ENCODE assay signal across 21 cellular contexts in the genomic region with DNA sequence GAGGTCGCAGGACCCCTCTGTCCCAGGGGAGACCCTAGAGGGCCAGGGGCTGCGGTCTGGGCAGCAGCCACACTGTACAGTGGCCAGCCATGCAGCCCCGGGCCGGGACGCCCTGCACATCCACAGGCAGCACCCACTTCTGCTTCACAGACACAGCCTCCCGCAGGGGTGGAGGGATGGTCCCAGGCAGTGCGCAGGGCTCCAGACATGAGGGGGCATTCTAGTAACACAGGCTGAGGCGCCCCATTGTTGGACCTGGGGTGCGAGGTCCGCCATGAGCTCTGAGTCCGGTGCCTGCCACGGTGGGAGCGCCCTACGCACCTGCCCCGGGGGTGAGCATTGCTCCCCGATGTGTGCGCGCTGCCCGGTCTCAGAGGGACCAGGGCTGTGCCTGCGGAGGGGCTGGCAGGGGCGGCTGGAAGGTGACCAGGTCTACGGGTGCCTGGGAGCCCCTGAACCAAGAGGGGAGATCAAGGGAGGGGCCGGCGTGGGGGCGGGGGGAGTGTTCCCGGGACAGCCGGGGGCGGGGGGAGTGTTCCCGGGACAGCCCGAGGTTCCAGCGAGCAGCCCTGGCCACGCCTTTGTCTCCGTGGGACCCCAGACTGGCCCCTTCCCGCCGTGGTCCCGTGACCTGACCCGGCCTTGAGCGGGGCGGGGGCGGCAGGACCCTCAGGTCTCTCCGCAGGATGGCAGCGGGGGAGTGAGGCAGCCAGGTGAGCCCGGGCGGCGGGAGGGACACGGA. TPM values are rescaled to one million over a fixed set of nuclear protein-coding genes. Genes with fewer than 3 reads are reported as not detected.
DNase-seq lines count a peak whose midpoint lies in the region; ATAC-seq, FAIRE-seq and TF ChIP-seq lines count a peak whose summit lies in the region.
"Had no signal": no experiment of that assay in that cellular context is flagged by ENCODE, and none has a peak within 500 bp of the region (broad histone marks: within the 10 kb centered on the region; RNA-seq: fewer than 3 reads in every experiment).

No MANE protein-coding gene starts in this region.

- POLR2A ChIA-PET in A549 (lab: Yijun Ruan, JAX) (no interaction called here), Caco-2 (lab: Charles Lee) (no interaction called here)
- POLR2A ChIA-PET in naive thymus-derived CD4-positive, alpha-beta T cell (lab: Charles Lee): no interaction called here

- H3K4me1 ChIP-seq in A549 (no peaks in the 10 kb centered on the region), Caco-2 (no peaks in the 10 kb centered on the region), ectodermal cell (ENCODE audit: control insufficient read depth, insufficient read depth, low read length) (peaks cover 6% of the 10 kb centered on the region)
- peaks cover 0 to 2% of the 10 kb centered on the region in 2 donors for H3K4me1 ChIP-seq in naive thymus-derived CD4-positive, alpha-beta T cell (ENCODE audit: control insufficient read depth in 2 of 2, insufficient read depth in 2 of 2, low read length in 2 of 2)

- no peaks in the 10 kb centered on the region for H3K9me3 ChIP-seq in A549
- H3K9me3 ChIP-seq in Caco-2: no peaks in the 10 kb centered on the region
- no peaks in the 10 kb centered on the region for H3K9me3 ChIP-seq in ectodermal cell (ENCODE audit: control insufficient read depth, low read length)
- no peaks in the 10 kb centered on the region for H3K9me3 ChIP-seq in naive thymus-derived CD4-positive, alpha-beta T cell (ENCODE audit: control insufficient read depth in 2 of 3, low read length in 3 of 3)
- H3K9me3 ChIP-seq: gastroesophageal sphincter, sigmoid colon, tibial artery had no signal

- 0% methylated on average over 6 of the region's 46 CpGs for WGBS in A549 (ENCODE audit: missing lambda C conversion rate)
- 36 to 43% methylated on average over 46 of the region's 46 CpGs for WGBS in ectodermal cell, 2 experiments

- no peak for DNase-seq in A549 (ENCODE audit: low read depth in 1 of 2, low spot score in 1 of 2)
- peak in 1 of 2 experiments; percentile 26 for DNase-seq in Caco-2
- DNase-seq in naive thymus-derived CD4-positive, alpha-beta T cell: peak in 1 of 9 donors; percentile 12
- DNase-seq in stimulated activated CD4-positive, alpha-beta T cell treated with anti-CD3 and anti-CD28 coated beads, Interleukin-2, amount 100 ng/mL, for 24 hours: no peak
- DNase-seq: activated CD4-positive, alpha-beta T cell treated with anti-CD3 and anti-CD28 coated beads, Interleukin-2, amount 50 U/mL, for 1 hour; amygdala; cerebellar nuclear complex; mesendoderm; NCI-H2081 treated with DMSO at 0.1 percent for 48 hours; NCI-H524; sigmoid colon; stimulated activated CD4-positive, alpha-beta T cell treated with anti-CD3 and anti-CD28 coated beads, Interleukin-2, amount 100 ng/mL, for 48 hours had no signal

- TF ChIP-seq POLR2A in A549 (IDR thresholded peaks at IDR 0.05; ENCODE audit: low read length): no peak

- no peaks in the 10 kb centered on the region for H3K4me1 Mint-ChIP-seq in Caco-2 (ENCODE audit: low read depth, unreplicated experiment)
- peaks cover 0 to 25% (median 18%) of the 10 kb centered on the region in 7 donors for H3K4me1 Mint-ChIP-seq in naive thymus-derived CD4-positive, alpha-beta T cell
- H3K4me1 Mint-ChIP-seq: activated T-helper 17 cell treated with anti-CD3 and anti-CD28 coated beads, Interleukin-2, amount 50 U/mL, for 72 hours had no signal

- no peaks in the 10 kb centered on the region for H3K9me3 Mint-ChIP-seq in Caco-2 (ENCODE audit: unreplicated experiment)
- H3K9me3 Mint-ChIP-seq in naive thymus-derived CD4-positive, alpha-beta T cell: peaks cover 0 to 10% (median 0%) of the 10 kb centered on the region in 11 donors
- H3K9me3 Mint-ChIP-seq: activated T-helper 17 cell treated with anti-CD3 and anti-CD28 coated beads, Interleukin-2, amount 50 U/mL, for 72 hours had no signal

- H3K4me2 ChIP-seq in A549: peak overlapping the region; percentile 45; the same call in 2 of the 3 replicates

- H3K36me3 ChIP-seq in Caco-2 (ENCODE audit: control insufficient read depth, insufficient read depth, low read length) (no peaks in the 10 kb centered on the region), ectodermal cell (ENCODE audit: control insufficient read depth, insufficient read depth, low read length) (no peaks in the 10 kb centered on the region)
- H3K36me3 ChIP-seq in naive thymus-derived CD4-positive, alpha-beta T cell (ENCODE audit: control insufficient read depth in 2 of 3, insufficient read depth in 3 of 3, low read length in 3 of 3): no peaks in the 10 kb centered on the region
- H3K36me3 ChIP-seq: gastroesophageal sphincter, sigmoid colon, tibial artery had no signal

- peaks cover 5% of the 10 kb centered on the region for H3K36me3 Mint-ChIP-seq in Caco-2 (ENCODE audit: insufficient read depth, unreplicated experiment)
- peaks cover 0 to 10% (median 0%) of the 10 kb centered on the region in 5 donors for H3K36me3 Mint-ChIP-seq in naive thymus-derived CD4-positive, alpha-beta T cell

- no peaks in the 10 kb centered on the region for H3K27me3 ChIP-seq in Caco-2 (replicated peaks; ENCODE audit: control insufficient read depth, insufficient read depth, low read length)
- peaks cover 49% of the 10 kb centered on the region for H3K27me3 ChIP-seq in ectodermal cell (ENCODE audit: control insufficient read depth, insufficient read depth, low read length, poor library complexity, severe bottlenecking)
- H3K27me3 ChIP-seq in naive thymus-derived CD4-positive, alpha-beta T cell (ENCODE audit: control insufficient read depth in 2 of 2, insufficient read depth in 2 of 2, low read length in 2 of 2): peaks cover 0 to 6% of the 10 kb centered on the region in 2 donors

- no peak overlapping the region for H3K27ac ChIP-seq in A549
- H3K27ac ChIP-seq in ectodermal cell (ENCODE audit: insufficient read depth, low read depth, low read length, poor library complexity, severe bottlenecking): no peak overlapping the region
- H3K27ac ChIP-seq in naive thymus-derived CD4-positive, alpha-beta T cell (ENCODE audit: low read depth, low read length): no peak overlapping the region
- H3K27ac ChIP-seq: gastroesophageal sphincter, sigmoid colon, tibial artery had no signal

- no peak for FAIRE-seq in A549 (lab: Jason Lieb, UNC)

- no peak for TF ChIP-seq EP300 in A549 (IDR thresholded peaks at IDR 0.05)

- no peak for TF ChIP-seq RAD21 in A549 (conservative IDR thresholded peaks at IDR 0.05 in 1 of 2, IDR thresholded peaks at IDR 0.05 in 1 of 2)

- CTCF ChIA-PET in A549 (lab: Yijun Ruan, JAX) (no interaction called here), Caco-2 (lab: Charles Lee) (no interaction called here)
- CTCF ChIA-PET in naive thymus-derived CD4-positive, alpha-beta T cell (lab: Charles Lee): no interaction called here

- ATAC-seq in A549 (peak in 1 of 2 experiments; percentile 67; a peak in 3 of 6 replicates), GM21447 (IDR thresholded peaks at IDR 0.05; ENCODE audit: unreplicated experiment) (no peak), HG03354 (IDR thresholded peaks at IDR 0.05; ENCODE audit: poor library complexity, severe bottlenecking, unreplicated experiment) (no peak), GM19455 (IDR thresholded peaks at IDR 0.05; ENCODE audit: unreplicated experiment) (no peak)
- ATAC-seq in naive thymus-derived CD4-positive, alpha-beta T cell: no peak
- ATAC-seq: activated T-helper 17 cell treated with anti-CD3 and anti-CD28 coated beads, Interleukin-2, amount 50 U/mL, for 72 hours; gastroesophageal sphincter had no signal

- H3K4me3 ChIP-seq in A549 (no peak overlapping the region), Caco-2 (ENCODE audit: low read depth, low read length) (peak overlapping the region; percentile 25), ectodermal cell (ENCODE audit: insufficient read depth, low read depth, low read length) (peak overlapping the region; percentile 25)
- no peak overlapping the region for H3K4me3 ChIP-seq in naive thymus-derived CD4-positive, alpha-beta T cell (ENCODE audit: low read length)
- H3K4me3 ChIP-seq: gastroesophageal sphincter, sigmoid colon, tibial artery had no signal

- TF ChIP-seq CTCF in A549 (IDR thresholded peaks at IDR 0.05): no peak
- TF ChIP-seq CTCF in Caco-2 (IDR thresholded peaks at IDR 0.05; ENCODE audit: insufficient read depth in 1 of 2, low read depth in 1 of 2, low read length in 1 of 2, severe bottlenecking in 1 of 2, unreplicated experiment in 1 of 2): no peak

- intact Hi-C loops in Caco-2 (cut with micrococcal nuclease; ENCODE audit: unreplicated experiment): no loop called here
- intact Hi-C loops in naive thymus-derived CD4-positive, alpha-beta T cell (cut with micrococcal nuclease): no loop called here

- no peak overlapping the region for H3K27ac Mint-ChIP-seq in Caco-2 (ENCODE audit: unreplicated experiment)
- no peak overlapping the region for H3K27ac Mint-ChIP-seq in naive thymus-derived CD4-positive, alpha-beta T cell
- H3K27ac Mint-ChIP-seq: activated T-helper 17 cell treated with anti-CD3 and anti-CD28 coated beads, Interleukin-2, amount 50 U/mL, for 72 hours had no signal

- peaks cover 10% of the 10 kb centered on the region for H3K27me3 Mint-ChIP-seq in Caco-2 (ENCODE audit: insufficient read depth, unreplicated experiment)
- peaks cover 34 to 46% (median 42%) of the 10 kb centered on the region in 5 donors for H3K27me3 Mint-ChIP-seq in naive thymus-derived CD4-positive, alpha-beta T cell

- no peak overlapping the region for H3K4me3 Mint-ChIP-seq in Caco-2 (ENCODE audit: unreplicated experiment)
- peak overlapping the region in 6 of 10 donors; percentile 16 to 73 (median 48) for H3K4me3 Mint-ChIP-seq in naive thymus-derived CD4-positive, alpha-beta T cell
- H3K4me3 Mint-ChIP-seq: activated T-helper 17 cell treated with anti-CD3 and anti-CD28 coated beads, Interleukin-2, amount 50 U/mL, for 72 hours had no signal

- no TSS peak for BruUV-seq in Caco-2 (replicated peaks; lab: Mats Ljungman, UMichigan)

RNA-seq across cellular contexts. Expression of gene MMEL1, which starts 4.5 kb away (rescaled TPM):
- polyA plus RNA-seq in A549 (2011; rRNA removed) (not detected in 2 replicates), A549 (2017; fragmentation: RNase III; extraction: RNeasy Plus Mini Kit Qiagen cat#74134 plus additional on column Dnase treatment) (not detected in 3 replicates)
- 0.09 TPM in 1 of 2 replicates, not detected in the other for polyA plus RNA-seq in A549 (2012; cell fraction: cytosol; rRNA removed)
- polyA plus RNA-seq in A549 (2012; cell fraction: nucleus; rRNA removed): 0.17 TPM in 1 of 2 replicates, not detected in the other
- polyA minus RNA-seq in A549 (2011; rRNA and poly(A)+ RNA removed): not detected in 2 replicates
- total RNA-seq in Caco-2 (2022): not detected in 2 replicates
- 1.3 TPM for polyA plus RNA-seq in ectodermal cell (2013, experiment 1 of 4)
- 0.34 TPM for polyA plus RNA-seq in ectodermal cell (2013, experiment 2 of 4)
- 1.2 TPM for polyA plus RNA-seq in ectodermal cell (2013, experiment 3 of 4)
- polyA plus RNA-seq in ectodermal cell (2013, experiment 4 of 4): 1.5 TPM
- 1 to 10 TPM; 2.0 to 3.7 (median 2.5) TPM for total RNA-seq in naive thymus-derived CD4-positive, alpha-beta T cell
- polyA plus RNA-seq in naive thymus-derived CD4-positive, alpha-beta T cell: 10 to 100 TPM; 12.5 to 20.5 TPM
- total RNA-seq: OCI-LY7, SK-MEL-5 had no signal

RNA-seq across cellular contexts. Expression of gene PRXL2B, which starts 41.8 kb away (rescaled TPM):
- polyA plus RNA-seq in A549 (2011; rRNA removed) (4.4 and 6.6 TPM in 2 replicates), A549 (2017; fragmentation: RNase III; extraction: RNeasy Plus Mini Kit Qiagen cat#74134 plus additional on column Dnase treatment) (14.7 to 17.4 TPM (median 16.4 TPM) in 3 replicates)
- polyA plus RNA-seq in A549 (2012; cell fraction: cytosol; rRNA removed): 14.3 and 19.8 TPM in 2 replicates
- polyA plus RNA-seq in A549 (2012; cell fraction: nucleus; rRNA removed): 29.8 and 31.3 TPM in 2 replicates
- polyA minus RNA-seq in A549 (2011; rRNA and poly(A)+ RNA removed): 4.5 and 5.9 TPM in 2 replicates
- 16.2 and 16.8 TPM in 2 replicates for total RNA-seq in Caco-2 (2022)
- polyA plus RNA-seq in ectodermal cell (2013, experiment 1 of 4): 45.0 TPM
- polyA plus RNA-seq in ectodermal cell (2013, experiment 2 of 4): 46.1 TPM
- polyA plus RNA-seq in ectodermal cell (2013, experiment 3 of 4): 31.7 TPM
- polyA plus RNA-seq in ectodermal cell (2013, experiment 4 of 4): 36.7 TPM
- 10 to 100 TPM; 12.3 to 37.0 (median 26.7) TPM for total RNA-seq in naive thymus-derived CD4-positive, alpha-beta T cell
- polyA plus RNA-seq in naive thymus-derived CD4-positive, alpha-beta T cell: 10 to 100 TPM; 15.7 to 26.5 TPM

Comparison
In these comparisons a context has a peak if more than half of its experiments do, and no peak if none do; other contexts are left out.
1. H3K4me3 ChIP-seq: peak in Caco-2 (single experiment) and ectodermal cell (single experiment); none in A549 (single experiment) and naive thymus-derived CD4-positive, alpha-beta T cell (single experiment).